23 cellular contexts compared by ENCODE assay signal in the genomic region with DNA sequence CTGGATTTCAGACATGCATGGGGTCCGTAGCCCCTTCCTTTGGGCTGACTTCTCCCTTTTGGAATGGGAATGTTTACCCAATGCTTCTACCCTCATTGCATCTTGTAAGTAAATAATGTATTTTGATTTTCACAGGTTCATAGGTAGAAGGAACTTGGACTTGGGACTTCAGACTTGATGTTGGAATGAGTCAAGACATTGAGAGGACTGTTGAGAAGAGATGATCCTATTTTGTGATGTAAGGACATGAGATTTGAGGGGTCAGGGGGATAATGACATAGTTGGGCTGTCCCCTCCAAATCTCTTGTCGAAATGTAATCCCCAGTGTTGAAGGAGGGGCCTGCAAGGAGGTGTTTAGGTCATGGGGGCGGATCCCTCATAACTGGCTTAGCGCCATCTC. TPM values are rescaled to one million over a fixed set of nuclear protein-coding genes. Genes with fewer than 3 reads are reported as not detected.
DNase-seq lines count a peak whose midpoint lies in the region; ATAC-seq and TF ChIP-seq lines count a peak whose summit lies in the region.
"Had no signal": no experiment of that assay in that cellular context is flagged by ENCODE, and none has a peak within 500 bp of the region (broad histone marks: within the 10 kb centered on the region; RNA-seq: fewer than 3 reads in every experiment).

No MANE protein-coding gene starts in this region.

- no peak for TF ChIP-seq POLR2A in right lobe of liver (IDR thresholded peaks at IDR 0.05)

- DNase-seq in activated naive CD4-positive, alpha-beta T cell treated with anti-CD3 and anti-CD28 coated beads, Interleukin-2, amount 10 ng/mL, durations not matched to agents 7 days and 5 days, result peak; percentile 11
- DNase-seq in activated naive CD4-positive, alpha-beta T cell treated with anti-CD3 and anti-CD28 coated beads for 36 hours, result no peak
- DNase-seq in left colon, result no peak
- DNase-seq in right lobe of liver, result no peak
- DNase-seq in activated gamma-delta T cell (lab: John Stamatoyannopoulos, UW), result no peak
- DNase-seq: 8988T; ACHN; AML-193; BE2C; CD4-positive, alpha-beta T cell; CD8-positive, alpha-beta memory T cell; DMS 273 treated with DMSO at 0.1 percent for 48 hours; DMS79; EL; GDM1; H9 had no signal

- no peak overlapping the region for H3K27ac Mint-ChIP-seq in activated naive CD4-positive, alpha-beta T cell treated with anti-CD3 and anti-CD28 coated beads, Interleukin-2, amount 10 ng/mL, durations not matched to agents 7 days and 5 days
- H3K27ac Mint-ChIP-seq in activated naive CD4-positive, alpha-beta T cell treated with anti-CD3 and anti-CD28 coated beads for 36 hours, result no peak overlapping the region
- H3K27ac Mint-ChIP-seq: CD14-positive monocyte; CD4-positive, alpha-beta T cell; CD8-positive, alpha-beta memory T cell; GM23338; H9 had no signal

- no peaks in the 10 kb centered on the region for H3K36me3 Mint-ChIP-seq in activated naive CD4-positive, alpha-beta T cell treated with anti-CD3 and anti-CD28 coated beads, Interleukin-2, amount 10 ng/mL, durations not matched to agents 7 days and 5 days
- H3K36me3 Mint-ChIP-seq in activated naive CD4-positive, alpha-beta T cell treated with anti-CD3 and anti-CD28 coated beads for 36 hours (ENCODE audit: low read depth), result no peaks in the 10 kb centered on the region
- H3K36me3 Mint-ChIP-seq: CD14-positive monocyte had no signal

- CTCF ChIA-PET in activated naive CD4-positive, alpha-beta T cell treated with anti-CD3 and anti-CD28 coated beads, Interleukin-2, amount 10 ng/mL, durations not matched to agents 7 days and 5 days (lab: Charles Lee), result no interaction called here
- CTCF ChIA-PET in activated naive CD4-positive, alpha-beta T cell treated with anti-CD3 and anti-CD28 coated beads for 36 hours (lab: Charles Lee), result no interaction called here

- H3K4me3 ChIP-seq in right lobe of liver, result no peak overlapping the region
- H3K4me3 ChIP-seq: A549; BLaER1 treated with 17β-estradiol and CSF1 and Interleukin-3, amounts not matched to agents 10 nM and 100 nM; GM12878; GM23338 had no signal

- H3K4me1 Mint-ChIP-seq in activated naive CD4-positive, alpha-beta T cell treated with anti-CD3 and anti-CD28 coated beads, Interleukin-2, amount 10 ng/mL, durations not matched to agents 7 days and 5 days, result no peaks in the 10 kb centered on the region
- no peaks in the 10 kb centered on the region for H3K4me1 Mint-ChIP-seq in activated naive CD4-positive, alpha-beta T cell treated with anti-CD3 and anti-CD28 coated beads for 36 hours (ENCODE audit: low read depth)

- no peaks in the 10 kb centered on the region for H3K9me3 Mint-ChIP-seq in activated naive CD4-positive, alpha-beta T cell treated with anti-CD3 and anti-CD28 coated beads, Interleukin-2, amount 10 ng/mL, durations not matched to agents 7 days and 5 days
- H3K9me3 Mint-ChIP-seq in activated naive CD4-positive, alpha-beta T cell treated with anti-CD3 and anti-CD28 coated beads for 36 hours, result no peaks in the 10 kb centered on the region
- H3K9me3 Mint-ChIP-seq: CD4-positive, alpha-beta T cell had no signal

- no peaks in the 10 kb centered on the region for H3K27me3 ChIP-seq in right lobe of liver
- H3K27me3 ChIP-seq: BE2C had no signal

- intact Hi-C loops in activated naive CD4-positive, alpha-beta T cell treated with anti-CD3 and anti-CD28 coated beads for 36 hours (cut with micrococcal nuclease), result loop anchor here (5.0 kb wide), 1 partner anchor 112 kb away; a partner anchor contains a TSS
- intact Hi-C loops in left colon (cut with DNase I, micrococcal nuclease) (no loop called here), right lobe of liver (cut with DNase I) (no loop called here)

- H3K27ac ChIP-seq in right lobe of liver, result no peak overlapping the region
- H3K27ac ChIP-seq: A549; BLaER1 treated with 17β-estradiol and CSF1 and Interleukin-3, amounts not matched to agents 10 nM and 100 nM had no signal

- TF ChIP-seq CTCF in right lobe of liver (IDR thresholded peaks at IDR 0.05), result no peak

- WGBS in right lobe of liver (ENCODE audit: insufficient coverage, low coverage, low lambda C conversion rate, missing lambda C conversion rate), result 40% methylated on average over 1 of the region's 4 CpGs

- H3K27me3 Mint-ChIP-seq in activated naive CD4-positive, alpha-beta T cell treated with anti-CD3 and anti-CD28 coated beads, Interleukin-2, amount 10 ng/mL, durations not matched to agents 7 days and 5 days, result peaks cover 30% of the 10 kb centered on the region
- peaks cover 23% of the 10 kb centered on the region for H3K27me3 Mint-ChIP-seq in activated naive CD4-positive, alpha-beta T cell treated with anti-CD3 and anti-CD28 coated beads for 36 hours (ENCODE audit: low read depth)

- H3K4me3 Mint-ChIP-seq in activated naive CD4-positive, alpha-beta T cell treated with anti-CD3 and anti-CD28 coated beads, Interleukin-2, amount 10 ng/mL, durations not matched to agents 7 days and 5 days, result no peak overlapping the region
- no peak overlapping the region for H3K4me3 Mint-ChIP-seq in activated naive CD4-positive, alpha-beta T cell treated with anti-CD3 and anti-CD28 coated beads for 36 hours
- H3K4me3 Mint-ChIP-seq: CD4-positive, alpha-beta T cell; CD8-positive, alpha-beta memory T cell; GM23338; H9 had no signal

- no peaks in the 10 kb centered on the region for H3K36me3 ChIP-seq in right lobe of liver
- H3K36me3 ChIP-seq: BE2C; BLaER1 treated with 17β-estradiol and CSF1 and Interleukin-3, amounts not matched to agents 10 nM and 100 nM had no signal

- no peaks in the 10 kb centered on the region for H3K9me3 ChIP-seq in right lobe of liver
- H3K9me3 ChIP-seq: BE2C; BLaER1 treated with 17β-estradiol and CSF1 and Interleukin-3, amounts not matched to agents 10 nM and 100 nM had no signal

- no peaks in the 10 kb centered on the region for H3K4me1 ChIP-seq in right lobe of liver
- H3K4me1 ChIP-seq: A549, BE2C had no signal

- ATAC-seq in left colon (peak; percentile 47), right lobe of liver (peak; percentile 29 to 69 (median 36)), HG03520 (IDR thresholded peaks at IDR 0.05; ENCODE audit: unreplicated experiment) (no peak)
- ATAC-seq: GM12878 had no signal

RNA-seq across cellular contexts. Expression of a gene that starts 0.9 kb away (rescaled TPM):
- not detected for total RNA-seq in activated naive CD4-positive, alpha-beta T cell treated with anti-CD3 and anti-CD28 coated beads for 36 hours
- total RNA-seq in left colon (under 1 TPM; 0.53 to 0.58 TPM), right lobe of liver (under 1 TPM in 3 of 6 experiments, not detected in 3; 0.17 to 0.18 (median 0.18) TPM)
- total RNA-seq: CD4-positive, alpha-beta T cell; CD8-positive, alpha-beta memory T cell; GM12878; GM23338; H4; H9 had no signal

RNA-seq across cellular contexts. Expression of a gene that starts 16.2 kb away (rescaled TPM):
- not detected for total RNA-seq in activated naive CD4-positive, alpha-beta T cell treated with anti-CD3 and anti-CD28 coated beads for 36 hours
- 1 to 10 TPM in 1 of 2 donors, under 1 TPM in 1; 0.61 to 1.2 TPM for total RNA-seq in left colon
- under 1 TPM in 2 of 6 experiments, not detected in 4; 0.17 to 0.38 TPM for total RNA-seq in right lobe of liver
- total RNA-seq: CD8-positive, alpha-beta memory T cell; GM23338; H4; H9 had no signal

RNA-seq across cellular contexts. Expression of a gene that starts 18.2 kb away (rescaled TPM):
- not detected for total RNA-seq in activated naive CD4-positive, alpha-beta T cell treated with anti-CD3 and anti-CD28 coated beads for 36 hours
- not detected for total RNA-seq in left colon
- total RNA-seq in right lobe of liver, result not detected
- total RNA-seq: CD4-positive, alpha-beta T cell; CD8-positive, alpha-beta memory T cell; GM12878; GM23338; H4; H9 had no signal

RNA-seq across cellular contexts. Expression of a gene that starts 26.6 kb away (rescaled TPM):
- total RNA-seq in activated naive CD4-positive, alpha-beta T cell treated with anti-CD3 and anti-CD28 coated beads for 36 hours, result not detected
- total RNA-seq in left colon, result under 1 TPM; 0.22 to 0.58 TPM
- total RNA-seq in right lobe of liver, result under 1 TPM in 1 of 6 experiments, not detected in 5; 0.24 TPM
- total RNA-seq: CD4-positive, alpha-beta T cell; CD8-positive, alpha-beta memory T cell; GM23338; H4; H9 had no signal

RNA-seq across cellular contexts. Expression of a gene that starts 37.4 kb away (rescaled TPM):
- not detected for total RNA-seq in activated naive CD4-positive, alpha-beta T cell treated with anti-CD3 and anti-CD28 coated beads for 36 hours
- total RNA-seq in left colon (under 1 TPM; 0.61 to 0.73 TPM), right lobe of liver (1 to 10 TPM in 1 of 6 experiments, under 1 TPM in 3, not detected in 2; 0.18 to 3.9 (median 0.23) TPM)
- total RNA-seq: CD4-positive, alpha-beta T cell; CD8-positive, alpha-beta memory T cell; GM12878; GM23338; H4; H9 had no signal
